ENCODE assay signal across 10 cellular contexts in the genomic region with DNA sequence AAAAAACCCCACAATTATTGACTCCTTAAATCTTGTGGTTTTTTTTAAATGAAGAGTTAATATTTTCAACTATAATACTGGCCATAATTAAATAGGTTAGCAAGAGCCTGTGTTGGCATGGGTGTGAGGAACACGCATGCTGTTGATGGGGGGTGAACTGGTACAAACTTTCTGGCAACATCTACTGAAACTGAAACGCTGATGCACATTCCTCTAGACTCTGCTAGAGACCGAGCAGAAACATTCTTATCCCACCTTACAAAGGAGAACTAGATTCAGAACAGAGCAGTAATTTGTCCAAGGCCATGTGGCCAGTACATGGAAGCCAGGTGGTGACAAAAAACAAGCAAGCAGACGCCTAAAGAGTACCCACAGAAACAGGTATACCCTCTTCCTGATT. TPM values are rescaled to one million over a fixed set of nuclear protein-coding genes. Genes with fewer than 3 reads are reported as not detected.
DNase-seq lines count a peak whose midpoint lies in the region; ATAC-seq and TF ChIP-seq lines count a peak whose summit lies in the region.
"Had no signal": no experiment of that assay in that cellular context is flagged by ENCODE, and none has a peak within 500 bp of the region (broad histone marks: within the 10 kb centered on the region; RNA-seq: fewer than 3 reads in every experiment).

No MANE protein-coding gene starts in this region.

- H3K27ac Mint-ChIP-seq in CD8-positive, alpha-beta memory T cell = peak overlapping the region in 7 of 8 donors; percentile 56 to 93 (median 79)
- H3K27ac Mint-ChIP-seq in neural crest cell (ENCODE audit: unreplicated experiment) = peak overlapping the region; percentile 16

- TF ChIP-seq CTCF in NB4 (IDR thresholded peaks at IDR 0.05; ENCODE audit: low read depth, low read length) = no peak
- no peak for TF ChIP-seq CTCF in coronary artery (IDR thresholded peaks at IDR 0.05)
- TF ChIP-seq CTCF in neural crest cell (conservative IDR thresholded peaks at IDR 0.05) = no peak

- no peaks in the 10 kb centered on the region for H3K27me3 ChIP-seq in CD8-positive, alpha-beta memory T cell (ENCODE audit: insufficient read depth, low read length, poor library complexity, severe bottlenecking)
- H3K27me3 ChIP-seq: pancreas had no signal

- H3K4me1 Mint-ChIP-seq in CD8-positive, alpha-beta memory T cell = peaks cover 45 to 70% (median 56%) of the 10 kb centered on the region in 3 donors
- peaks cover 41% of the 10 kb centered on the region for H3K4me1 Mint-ChIP-seq in neural crest cell

- H3K27me3 Mint-ChIP-seq in CD8-positive, alpha-beta memory T cell = no peaks in the 10 kb centered on the region
- no peaks in the 10 kb centered on the region for H3K27me3 Mint-ChIP-seq in neural crest cell (ENCODE audit: low read depth)

- H3K36me3 Mint-ChIP-seq in CD8-positive, alpha-beta memory T cell = peaks cover 0 to 5% (median 0%) of the 10 kb centered on the region in 3 donors
- H3K36me3 Mint-ChIP-seq in neural crest cell (ENCODE audit: low read depth) = no peaks in the 10 kb centered on the region

- no peak overlapping the region for H3K27ac ChIP-seq in CD8-positive, alpha-beta memory T cell (ENCODE audit: low read depth, low read length)
- H3K27ac ChIP-seq in coronary artery = peak overlapping the region in 1 of 2 donors; percentile 6
- H3K27ac ChIP-seq: pancreas had no signal

- CTCF ChIA-PET in CD8-positive, alpha-beta memory T cell (lab: Charles Lee) = no interaction called here

- no peaks in the 10 kb centered on the region for H3K9me3 ChIP-seq in CD8-positive, alpha-beta memory T cell (ENCODE audit: low read length)
- H3K9me3 ChIP-seq: pancreas had no signal

- H3K4me3 Mint-ChIP-seq in CD8-positive, alpha-beta memory T cell = peak overlapping the region; percentile 89 to 98 (median 94)
- H3K4me3 Mint-ChIP-seq in neural crest cell = peak overlapping the region; percentile 93

- peak overlapping the region; percentile 20 for H3K4me3 ChIP-seq in CD8-positive, alpha-beta memory T cell (ENCODE audit: low read length)
- H3K4me3 ChIP-seq in NB4 (ENCODE audit: low read depth, low read length) (peak overlapping the region; percentile 12), coronary artery (peak overlapping the region; percentile 100)

- H3K36me3 ChIP-seq in CD8-positive, alpha-beta memory T cell (ENCODE audit: insufficient read depth, low read length) = no peaks in the 10 kb centered on the region
- H3K36me3 ChIP-seq: pancreas had no signal

- ATAC-seq in HG03342 (IDR thresholded peaks at IDR 0.05; ENCODE audit: unreplicated experiment) = no peak
- ATAC-seq: pancreas had no signal

- no peak for DNase-seq in CD8-positive, alpha-beta memory T cell
- DNase-seq in NB4 (ENCODE audit: low read depth) = no peak
- DNase-seq in coronary artery (ENCODE audit: low spot score) = no peak
- no peak for DNase-seq in neural crest cell (ENCODE audit: low read depth, low spot score)
- DNase-seq in GOT3 (lab: John Stamatoyannopoulos, UW) = no peak
- no peak for DNase-seq in DMS153 (lab: John Stamatoyannopoulos, UW)
- DNase-seq in COLO829 (ENCODE audit: low spot score) = no peak
- DNase-seq: hippocampal formation had no signal

- TF ChIP-seq POLR2A in NB4 (IDR thresholded peaks at IDR 0.05; ENCODE audit: extremely low read depth, insufficient read length) = no peak

- peaks cover 35% of the 10 kb centered on the region for H3K4me1 ChIP-seq in CD8-positive, alpha-beta memory T cell (ENCODE audit: insufficient read depth, low read length)

- POLR2A ChIA-PET in CD8-positive, alpha-beta memory T cell (lab: Charles Lee) = no interaction called here

- H3K9me3 Mint-ChIP-seq in CD8-positive, alpha-beta memory T cell = no peaks in the 10 kb centered on the region
- H3K9me3 Mint-ChIP-seq in neural crest cell = no peaks in the 10 kb centered on the region

RNA-seq across cellular contexts. Expression of gene BICD2, which starts 2.4 kb away (rescaled TPM):
- 10 to 100 TPM; 26.7 to 27.1 TPM for total RNA-seq in CD8-positive, alpha-beta memory T cell
- polyA plus RNA-seq in CD8-positive, alpha-beta memory T cell = 18.6 TPM
- 41.3 and 41.5 TPM in 2 replicates for total RNA-seq in neural crest cell

Comparison
In these comparisons a context has a peak if more than half of its experiments do, and no peak if none do; other contexts are left out.
1. H3K4me3 ChIP-seq: peak in every context shown above with its lines; median percentile 100 in coronary artery; 20 in CD8-positive, alpha-beta memory T cell; 12 in NB4.